16 cellular contexts compared by ENCODE assay signal in genomic region chr5:14438195-14438606, GRCh38.
DNase-seq lines count a peak whose midpoint lies in the region; ATAC-seq and TF ChIP-seq lines count a peak whose summit lies in the region.
"Had no signal": no experiment of that assay in that cellular context is flagged by ENCODE, and none has a peak within 500 bp of the region (broad histone marks: within the 10 kb centered on the region; RNA-seq: fewer than 3 reads in every experiment).

No MANE protein-coding gene starts in this region.

- no peak for DNase-seq in natural killer cell treated with Interleukin-12 subunit alpha and Interleukin-12 subunit beta and Interleukin-15 and Interleukin-18, amount 100 ng/mL, for 72 hours (ENCODE audit: low spot score)
- DNase-seq in natural killer cell (no peak), T-helper 17 cell (no peak), fibroblast of lung (ENCODE audit: low read depth in 2 of 2) (no peak), mesenteric fat pad (ENCODE audit: low spot score) (no peak), RKO (ENCODE audit: low spot score) (no peak)
- DNase-seq: activated CD8-positive, alpha-beta memory T cell treated with anti-CD3 and anti-CD28 coated beads for 24 hours; COR-L47; left colon; NCI-H187 treated with DMSO at 0.1 percent for 48 hours; NCI-H526 had no signal

- intact Hi-C loops in natural killer cell (cut with micrococcal nuclease) = no loop called here

- H3K27me3 ChIP-seq in fibroblast of lung (ENCODE audit: control insufficient read depth, insufficient read depth, low read length) = no peaks in the 10 kb centered on the region

- H2AFZ ChIP-seq in fibroblast of lung (ENCODE audit: low read length) = no peak overlapping the region
- H2AFZ ChIP-seq: parathyroid adenoma had no signal

- peaks cover 15% of the 10 kb centered on the region for H3K36me3 ChIP-seq in fibroblast of lung (ENCODE audit: control insufficient read depth, insufficient read depth, low read length)

- H3K27ac Mint-ChIP-seq in natural killer cell treated with Interleukin-12 subunit alpha and Interleukin-12 subunit beta and Interleukin-15 and Interleukin-18, amount 100 ng/mL, for 72 hours = no peak overlapping the region
- H3K27ac Mint-ChIP-seq in natural killer cell (no peak overlapping the region), T-helper 17 cell (peak overlapping the region; percentile 5)
- H3K27ac Mint-ChIP-seq: activated naive CD4-positive, alpha-beta T cell treated with anti-CD3 and anti-CD28 coated beads, Interleukin-2, amount 50 U/mL, for 24 hours; stimulated activated memory B cell treated with anti-CD40 and anti-IgM and Interleukin-4, amounts not matched to agents 10 μg/mL and 1 μg/mL and 100 μg/mL, for 72 hours had no signal

- ATAC-seq in natural killer cell treated with Interleukin-12 subunit alpha and Interleukin-12 subunit beta and Interleukin-15 and Interleukin-18, amount 100 ng/mL, for 72 hours = no peak
- ATAC-seq in natural killer cell (no peak), T-helper 17 cell (peak; percentile 42), GM18502 (IDR thresholded peaks at IDR 0.05; ENCODE audit: poor library complexity, unreplicated experiment) (no peak), GM19455 (IDR thresholded peaks at IDR 0.05; ENCODE audit: unreplicated experiment) (no peak)
- ATAC-seq: left colon; stimulated activated memory B cell treated with anti-CD40 and anti-IgM and Interleukin-4, amounts not matched to agents 10 μg/mL and 1 μg/mL and 100 μg/mL, for 72 hours had no signal

- no peak for TF ChIP-seq CTCF in natural killer cell (IDR thresholded peaks at IDR 0.05)
- TF ChIP-seq CTCF in fibroblast of lung (conservative IDR thresholded peaks at IDR 0.05 in 1 of 2, IDR thresholded peaks at IDR 0.05 in 1 of 2; ENCODE audit: low read depth in 1 of 2, low read length in 2 of 2) = no peak

- no peaks in the 10 kb centered on the region for H3K9me3 ChIP-seq in T-helper 17 cell (ENCODE audit: control insufficient read depth, low read length, poor library complexity, severe bottlenecking)
- no peaks in the 10 kb centered on the region for H3K9me3 ChIP-seq in fibroblast of lung (ENCODE audit: control insufficient read depth, insufficient read depth, low read depth, low read length)

- no peaks in the 10 kb centered on the region for H3K9me3 Mint-ChIP-seq in natural killer cell treated with Interleukin-12 subunit alpha and Interleukin-12 subunit beta and Interleukin-15 and Interleukin-18, amount 100 ng/mL, for 72 hours
- H3K9me3 Mint-ChIP-seq in natural killer cell = no peaks in the 10 kb centered on the region
- H3K9me3 Mint-ChIP-seq: stimulated activated memory B cell treated with anti-CD40 and anti-IgM and Interleukin-4, amounts not matched to agents 10 μg/mL and 1 μg/mL and 100 μg/mL, for 72 hours had no signal

- H3K79me2 ChIP-seq in fibroblast of lung (ENCODE audit: control insufficient read depth, insufficient read depth, low read length) = peaks cover 58% of the 10 kb centered on the region

- peaks cover 17% of the 10 kb centered on the region for H3K4me1 ChIP-seq in fibroblast of lung (ENCODE audit: control insufficient read depth, extremely low read depth, insufficient read depth, low read length)

- no peaks in the 10 kb centered on the region for H4K20me1 ChIP-seq in fibroblast of lung (ENCODE audit: control insufficient read depth, extremely low read depth, insufficient read depth, low read length)

- H3K4me3 ChIP-seq in fibroblast of lung (replicated peaks in 1 of 4; ENCODE audit: control extremely low read depth in 1 of 4, insufficient read depth in 1 of 4, low read depth in 3 of 4, low read length in 4 of 4) = no peak overlapping the region

- no peaks in the 10 kb centered on the region for H3K36me3 Mint-ChIP-seq in natural killer cell treated with Interleukin-12 subunit alpha and Interleukin-12 subunit beta and Interleukin-15 and Interleukin-18, amount 100 ng/mL, for 72 hours
- no peaks in the 10 kb centered on the region for H3K36me3 Mint-ChIP-seq in natural killer cell
- peaks cover 7% of the 10 kb centered on the region for H3K36me3 Mint-ChIP-seq in T-helper 17 cell (ENCODE audit: low read depth)
- H3K36me3 Mint-ChIP-seq: activated naive CD4-positive, alpha-beta T cell treated with anti-CD3 and anti-CD28 coated beads, Interleukin-2, amount 50 U/mL, for 24 hours had no signal

- no peaks in the 10 kb centered on the region for H3K27me3 Mint-ChIP-seq in natural killer cell treated with Interleukin-12 subunit alpha and Interleukin-12 subunit beta and Interleukin-15 and Interleukin-18, amount 100 ng/mL, for 72 hours
- H3K27me3 Mint-ChIP-seq in natural killer cell (ENCODE audit: low read depth in 2 of 2) (no peaks in the 10 kb centered on the region), T-helper 17 cell (peaks cover 37% of the 10 kb centered on the region)
- H3K27me3 Mint-ChIP-seq: activated naive CD4-positive, alpha-beta T cell treated with anti-CD3 and anti-CD28 coated beads, Interleukin-2, amount 50 U/mL, for 24 hours; stimulated activated memory B cell treated with anti-CD40 and anti-IgM and Interleukin-4, amounts not matched to agents 10 μg/mL and 1 μg/mL and 100 μg/mL, for 72 hours had no signal

- H3K4me3 Mint-ChIP-seq in natural killer cell treated with Interleukin-12 subunit alpha and Interleukin-12 subunit beta and Interleukin-15 and Interleukin-18, amount 100 ng/mL, for 72 hours = peak overlapping the region; percentile 16
- no peak overlapping the region for H3K4me3 Mint-ChIP-seq in natural killer cell
- H3K4me3 Mint-ChIP-seq in T-helper 17 cell = peak overlapping the region; percentile 34
- H3K4me3 Mint-ChIP-seq: activated naive CD4-positive, alpha-beta T cell treated with anti-CD3 and anti-CD28 coated beads, Interleukin-2, amount 50 U/mL, for 24 hours; stimulated activated memory B cell treated with anti-CD40 and anti-IgM and Interleukin-4, amounts not matched to agents 10 μg/mL and 1 μg/mL and 100 μg/mL, for 72 hours had no signal

- H3K4me2 ChIP-seq in fibroblast of lung (ENCODE audit: extremely low read depth, insufficient read depth, low read length) = no peak overlapping the region

- H3K27ac ChIP-seq in fibroblast of lung (ENCODE audit: insufficient read depth, low read length) = peak overlapping the region; percentile 8
- H3K27ac ChIP-seq: parathyroid adenoma had no signal

- H3K4me1 Mint-ChIP-seq in natural killer cell treated with Interleukin-12 subunit alpha and Interleukin-12 subunit beta and Interleukin-15 and Interleukin-18, amount 100 ng/mL, for 72 hours (ENCODE audit: low read depth in 2 of 2) = peaks cover 8 to 15% of the 10 kb centered on the region in 2 donors
- peaks cover 0 to 16% of the 10 kb centered on the region in 2 donors for H3K4me1 Mint-ChIP-seq in natural killer cell
- peaks cover 8% of the 10 kb centered on the region for H3K4me1 Mint-ChIP-seq in T-helper 17 cell

- H3K9ac ChIP-seq in fibroblast of lung (ENCODE audit: insufficient read depth, low read length) = no peak overlapping the region
- H3K9ac ChIP-seq: parathyroid adenoma had no signal
